11 cellular contexts compared by ENCODE assay signal in genomic region chr5:60340965-60341471, GRCh38.
DNase-seq lines count a peak whose midpoint lies in the region; ATAC-seq and TF ChIP-seq lines count a peak whose summit lies in the region.
"Had no signal": no experiment of that assay in that cellular context is flagged by ENCODE, and none has a peak within 500 bp of the region (broad histone marks: within the 10 kb centered on the region; RNA-seq: fewer than 3 reads in every experiment).

No MANE protein-coding gene starts in this region.

- no peaks in the 10 kb centered on the region for H3K9me3 ChIP-seq in tibial artery

- no peaks in the 10 kb centered on the region for H3K9me3 Mint-ChIP-seq in activated CD8-positive, alpha-beta T cell treated with anti-CD3 and anti-CD28 coated beads for 36 hours
- H3K9me3 Mint-ChIP-seq in activated CD8-positive, alpha-beta T cell treated with anti-CD3 and anti-CD28 coated beads, Interleukin-2, amount 10 ng/mL, durations not matched to agents 7 days and 5 days (ENCODE audit: insufficient read depth): no peaks in the 10 kb centered on the region
- H3K9me3 Mint-ChIP-seq in activated B cell treated with CpG ODN at 0.5 μM for 24 hours: no peaks in the 10 kb centered on the region
- H3K9me3 Mint-ChIP-seq in activated T-cell treated with anti-CD3 and anti-CD28 coated beads, Interleukin-2, amount 50 U/mL, for 4 hours: no peaks in the 10 kb centered on the region
- H3K9me3 Mint-ChIP-seq: stimulated activated naive CD8-positive, alpha-beta T cell treated with anti-CD3 and anti-CD28 coated beads, Interleukin-15, Interleukin-2, amounts not matched to agents 100 ng/mL and 50 ng/mL, for 24 hours had no signal

- H3K27ac Mint-ChIP-seq in activated CD8-positive, alpha-beta T cell treated with anti-CD3 and anti-CD28 coated beads for 36 hours: no peak overlapping the region
- no peak overlapping the region for H3K27ac Mint-ChIP-seq in activated CD8-positive, alpha-beta T cell treated with anti-CD3 and anti-CD28 coated beads, Interleukin-2, amount 10 ng/mL, durations not matched to agents 7 days and 5 days
- H3K27ac Mint-ChIP-seq in activated B cell treated with CpG ODN at 0.5 μM for 24 hours: no peak overlapping the region
- H3K27ac Mint-ChIP-seq: stimulated activated naive CD8-positive, alpha-beta T cell treated with anti-CD3 and anti-CD28 coated beads, Interleukin-15, Interleukin-2, amounts not matched to agents 100 ng/mL and 50 ng/mL, for 24 hours had no signal

- POLR2A ChIA-PET in activated CD8-positive, alpha-beta T cell treated with anti-CD3 and anti-CD28 coated beads for 36 hours (lab: Charles Lee): interaction anchor here (0.5 kb wide), 1 partner anchor 133 kb away, joined by 3 read pairs; no protein-coding TSS in a partner anchor
- POLR2A ChIA-PET in activated CD8-positive, alpha-beta T cell treated with anti-CD3 and anti-CD28 coated beads, Interleukin-2, amount 10 ng/mL, durations not matched to agents 7 days and 5 days (lab: Charles Lee): no interaction called here
- POLR2A ChIA-PET in activated B cell treated with CpG ODN at 0.5 μM for 24 hours (lab: Charles Lee): interaction anchor here (0.7 kb wide), 1 partner anchor 12 kb away, joined by 7 read pairs; no protein-coding TSS in a partner anchor

- no peak overlapping the region for H3K4me3 Mint-ChIP-seq in activated CD8-positive, alpha-beta T cell treated with anti-CD3 and anti-CD28 coated beads for 36 hours
- no peak overlapping the region for H3K4me3 Mint-ChIP-seq in activated CD8-positive, alpha-beta T cell treated with anti-CD3 and anti-CD28 coated beads, Interleukin-2, amount 10 ng/mL, durations not matched to agents 7 days and 5 days
- H3K4me3 Mint-ChIP-seq in activated B cell treated with CpG ODN at 0.5 μM for 24 hours: no peak overlapping the region
- no peak overlapping the region for H3K4me3 Mint-ChIP-seq in activated T-cell treated with anti-CD3 and anti-CD28 coated beads, Interleukin-2, amount 50 U/mL, for 4 hours
- H3K4me3 Mint-ChIP-seq: stimulated activated naive CD8-positive, alpha-beta T cell treated with anti-CD3 and anti-CD28 coated beads, Interleukin-15, Interleukin-2, amounts not matched to agents 100 ng/mL and 50 ng/mL, for 24 hours had no signal

- H3K36me3 ChIP-seq in tibial artery: no peaks in the 10 kb centered on the region

- peak; percentile 3 for DNase-seq in activated CD8-positive, alpha-beta T cell treated with anti-CD3 and anti-CD28 coated beads for 36 hours
- no peak for DNase-seq in activated CD8-positive, alpha-beta T cell treated with anti-CD3 and anti-CD28 coated beads, Interleukin-2, amount 10 ng/mL, durations not matched to agents 7 days and 5 days
- DNase-seq in activated B cell treated with CpG ODN at 0.5 μM for 24 hours (no peak), tibial artery (no peak), HK-2 (ENCODE audit: unreplicated experiment) (no peak), occipital lobe (lab: John Stamatoyannopoulos, UW) (no peak)
- DNase-seq in activated T-cell treated with anti-CD3 and anti-CD28 coated beads, Interleukin-2, amount 50 U/mL, for 4 hours: no peak
- DNase-seq: ACHN, OCI-M1 had no signal

- no peaks in the 10 kb centered on the region for H3K36me3 Mint-ChIP-seq in activated CD8-positive, alpha-beta T cell treated with anti-CD3 and anti-CD28 coated beads for 36 hours (ENCODE audit: low read depth)
- H3K36me3 Mint-ChIP-seq in activated CD8-positive, alpha-beta T cell treated with anti-CD3 and anti-CD28 coated beads, Interleukin-2, amount 10 ng/mL, durations not matched to agents 7 days and 5 days (ENCODE audit: low read depth): no peaks in the 10 kb centered on the region
- H3K36me3 Mint-ChIP-seq in activated B cell treated with CpG ODN at 0.5 μM for 24 hours (ENCODE audit: low read depth): no peaks in the 10 kb centered on the region
- H3K36me3 Mint-ChIP-seq in activated T-cell treated with anti-CD3 and anti-CD28 coated beads, Interleukin-2, amount 50 U/mL, for 4 hours (ENCODE audit: insufficient read depth): no peaks in the 10 kb centered on the region

- H3K27ac ChIP-seq in tibial artery: peak overlapping the region; percentile 73 to 75

- no peaks in the 10 kb centered on the region for H3K27me3 ChIP-seq in tibial artery

- CTCF ChIA-PET in activated CD8-positive, alpha-beta T cell treated with anti-CD3 and anti-CD28 coated beads for 36 hours (lab: Charles Lee): no interaction called here
- CTCF ChIA-PET in activated CD8-positive, alpha-beta T cell treated with anti-CD3 and anti-CD28 coated beads, Interleukin-2, amount 10 ng/mL, durations not matched to agents 7 days and 5 days (lab: Charles Lee): no interaction called here
- CTCF ChIA-PET in activated B cell treated with CpG ODN at 0.5 μM for 24 hours (lab: Charles Lee): interaction anchor here (0.6 to 0.7 kb wide), 2 partner anchors 31 to 504 kb away, joined by 3 read pairs; no protein-coding TSS in a partner anchor

- H3K4me3 ChIP-seq in tibial artery: no peak overlapping the region

- no peaks in the 10 kb centered on the region for H3K27me3 Mint-ChIP-seq in activated CD8-positive, alpha-beta T cell treated with anti-CD3 and anti-CD28 coated beads for 36 hours
- no peaks in the 10 kb centered on the region for H3K27me3 Mint-ChIP-seq in activated CD8-positive, alpha-beta T cell treated with anti-CD3 and anti-CD28 coated beads, Interleukin-2, amount 10 ng/mL, durations not matched to agents 7 days and 5 days (ENCODE audit: low read depth)
- H3K27me3 Mint-ChIP-seq in activated B cell treated with CpG ODN at 0.5 μM for 24 hours: no peaks in the 10 kb centered on the region
- no peaks in the 10 kb centered on the region for H3K27me3 Mint-ChIP-seq in activated T-cell treated with anti-CD3 and anti-CD28 coated beads, Interleukin-2, amount 50 U/mL, for 4 hours (ENCODE audit: low read depth)
- H3K27me3 Mint-ChIP-seq: stimulated activated naive CD8-positive, alpha-beta T cell treated with anti-CD3 and anti-CD28 coated beads, Interleukin-15, Interleukin-2, amounts not matched to agents 100 ng/mL and 50 ng/mL, for 24 hours had no signal

- H3K4me1 Mint-ChIP-seq in activated CD8-positive, alpha-beta T cell treated with anti-CD3 and anti-CD28 coated beads for 36 hours (ENCODE audit: low read depth): peaks cover 5% of the 10 kb centered on the region
- H3K4me1 Mint-ChIP-seq in activated CD8-positive, alpha-beta T cell treated with anti-CD3 and anti-CD28 coated beads, Interleukin-2, amount 10 ng/mL, durations not matched to agents 7 days and 5 days (ENCODE audit: low read depth): no peaks in the 10 kb centered on the region
- H3K4me1 Mint-ChIP-seq in activated B cell treated with CpG ODN at 0.5 μM for 24 hours: peaks cover 14% of the 10 kb centered on the region
- H3K4me1 Mint-ChIP-seq in activated T-cell treated with anti-CD3 and anti-CD28 coated beads, Interleukin-2, amount 50 U/mL, for 4 hours (ENCODE audit: low read depth): no peaks in the 10 kb centered on the region

- H3K4me1 ChIP-seq in tibial artery: peaks cover 0 to 59% (median 23%) of the 10 kb centered on the region in 4 donors

- intact Hi-C loops in activated CD8-positive, alpha-beta T cell treated with anti-CD3 and anti-CD28 coated beads for 36 hours (cut with micrococcal nuclease): no loop called here
- intact Hi-C loops in activated B cell treated with CpG ODN at 0.5 μM for 24 hours (cut with micrococcal nuclease): no loop called here
- intact Hi-C loops in tibial artery (cut with DNase I; ENCODE audit: low total_unique reads): no loop called here

- peak; percentile 47 for ATAC-seq in activated CD8-positive, alpha-beta T cell treated with anti-CD3 and anti-CD28 coated beads for 36 hours
- ATAC-seq in activated CD8-positive, alpha-beta T cell treated with anti-CD3 and anti-CD28 coated beads, Interleukin-2, amount 10 ng/mL, durations not matched to agents 7 days and 5 days: no peak
- peak; percentile 62 for ATAC-seq in HG02840 (IDR thresholded peaks at IDR 0.05; ENCODE audit: low FRiP score, unreplicated experiment)
- ATAC-seq in activated B cell treated with CpG ODN at 0.5 μM for 24 hours (ENCODE audit: low read depth): peak; percentile 52
- ATAC-seq in activated T-cell treated with anti-CD3 and anti-CD28 coated beads, Interleukin-2, amount 50 U/mL, for 4 hours: no peak

- no peak for TF ChIP-seq CTCF in activated CD8-positive, alpha-beta T cell treated with anti-CD3 and anti-CD28 coated beads for 36 hours (IDR thresholded peaks at IDR 0.05)
- TF ChIP-seq CTCF in activated B cell treated with CpG ODN at 0.5 μM for 24 hours (IDR thresholded peaks at IDR 0.05): no peak
- no peak for TF ChIP-seq CTCF in tibial artery (IDR thresholded peaks at IDR 0.05)

Comparison
In these comparisons a context has a peak if more than half of its experiments do, and no peak if none do; other contexts are left out.
1. ATAC-seq: peak in activated CD8-positive, alpha-beta T cell treated with anti-CD3 and anti-CD28 coated beads for 36 hours (single experiment), HG02840 (single experiment) and activated B cell treated with CpG ODN at 0.5 μM for 24 hours (single experiment); none in activated CD8-positive, alpha-beta T cell treated with anti-CD3 and anti-CD28 coated beads, Interleukin-2, amount 10 ng/mL, durations not matched to agents 7 days and 5 days (single experiment) and activated T-cell treated with anti-CD3 and anti-CD28 coated beads, Interleukin-2, amount 50 U/mL, for 4 hours (0 of 2).